ENCODE assay signal across 19 cellular contexts in genomic region chr3:119669906-119670570, GRCh38. TPM values are rescaled to one million over a fixed set of nuclear protein-coding genes. Genes with fewer than 3 reads are reported as not detected.
DNase-seq lines count a peak whose midpoint lies in the region; FAIRE-seq and TF ChIP-seq lines count a peak whose summit lies in the region.
"Had no signal": no experiment of that assay in that cellular context is flagged by ENCODE, and none has a peak within 500 bp of the region (broad histone marks: within the 10 kb centered on the region; RNA-seq: fewer than 3 reads in every experiment).

No MANE protein-coding gene starts in this region.

- intact Hi-C loops in PC-9 (cut with micrococcal nuclease; ENCODE audit: unreplicated experiment) = loop anchor here (10.0 kb wide), 1 partner anchor 145 kb away; no protein-coding TSS in a partner anchor

- CTCF ChIA-PET in PC-9 (lab: Charles Lee) = no interaction called here

- peak overlapping the region; percentile 15 for H3K27ac ChIP-seq in parathyroid adenoma
- H3K27ac ChIP-seq in PC-9 = no peak overlapping the region

- POLR2A ChIA-PET in PC-9 (lab: Charles Lee; ENCODE audit: unreplicated experiment) = no interaction called here

- no peak overlapping the region for H3K4me3 ChIP-seq in choroid plexus epithelial cell (ENCODE audit: low read depth, low read length)
- H3K4me3 ChIP-seq in parathyroid adenoma (ENCODE audit: low read depth, low read length) = no peak overlapping the region
- H3K4me3 ChIP-seq in PC-9 = no peak overlapping the region

- TF ChIP-seq POLR2A in H54 (IDR thresholded peaks at IDR 0.05; ENCODE audit: low read depth, low read length) = no peak

- H3K4me3 Mint-ChIP-seq in type B pancreatic cell = no peak overlapping the region
- H3K4me3 Mint-ChIP-seq: dendritic cell treated with granulocyte-macrophage colony-stimulating factor and Interleukin-4, amounts not matched to agents 40 ng/mL and 50 ng/mL, for 4 days; neural crest cell; T-helper 17 cell had no signal

- H3K9me3 ChIP-seq in parathyroid adenoma (ENCODE audit: control insufficient read depth, low read length) (no peaks in the 10 kb centered on the region), PC-9 (ENCODE audit: insufficient read depth, low read depth) (no peaks in the 10 kb centered on the region)

- TF ChIP-seq CTCF in choroid plexus epithelial cell (conservative IDR thresholded peaks at IDR 0.05; ENCODE audit: low read depth, low read length) (no peak), parathyroid adenoma (IDR thresholded peaks at IDR 0.05) (no peak), type B pancreatic cell (conservative IDR thresholded peaks at IDR 0.05) (no peak), PC-9 (conservative IDR thresholded peaks at IDR 0.05) (no peak)

- H3K79me2 ChIP-seq in parathyroid adenoma (no peaks in the 10 kb centered on the region), PC-9 (ENCODE audit: low read depth) (0 out of 2 replicates have a peak, but pooled peaks cover 5% of the 10 kb centered on the region)

- no peaks in the 10 kb centered on the region for H3F3A ChIP-seq in PC-9 (ENCODE audit: insufficient read depth, low read depth)

- DNase-seq in COLO829 (ENCODE audit: low spot score) (peak; percentile 52), H54 (ENCODE audit: insufficient read length, low spot score) (no peak), choroid plexus epithelial cell (ENCODE audit: low read depth) (peak; percentile 51), NCI-H82 treated with DMSO at 0.1 percent for 48 hours (lab: John Stamatoyannopoulos, UW; ENCODE audit: unreplicated experiment) (no peak), type B pancreatic cell (ENCODE audit: extremely low spot score, unreplicated experiment) (no peak), PC-9 (no peak)
- DNase-seq: activated CD4-positive, alpha-beta T cell treated with anti-CD3 and anti-CD28 coated beads for 48 hours; aorta; C1 segment of cervical spinal cord; DMS79 treated with DMSO at 0.1 percent for 48 hours; mammary epithelial cell; MV-4-11; NCI-H2081; NCI-H748 treated with DMSO at 0.1 percent for 48 hours; stimulated activated naive CD4-positive, alpha-beta T cell; T-helper 17 cell had no signal

- H3K36me3 ChIP-seq in parathyroid adenoma (ENCODE audit: control insufficient read depth, insufficient read depth, low read length) (no peaks in the 10 kb centered on the region), PC-9 (ENCODE audit: low read depth) (peaks cover 16% of the 10 kb centered on the region)

- peaks cover 4% of the 10 kb centered on the region for H3K4me1 Mint-ChIP-seq in type B pancreatic cell (ENCODE audit: unreplicated experiment)

- no TSS peak for BruUV-seq in PC-9 (replicated peaks; lab: Mats Ljungman, UMichigan)

- peaks cover 28% of the 10 kb centered on the region for H3K36me3 Mint-ChIP-seq in type B pancreatic cell

- no peaks in the 10 kb centered on the region for H3K27me3 ChIP-seq in parathyroid adenoma (ENCODE audit: control insufficient read depth, insufficient read depth, low read length)
- no peaks in the 10 kb centered on the region for H3K27me3 ChIP-seq in PC-9 (ENCODE audit: insufficient read depth, low read depth)

- FAIRE-seq in H54 (lab: Jason Lieb, UNC) = peak; percentile 53

- no peak overlapping the region for H3K27ac Mint-ChIP-seq in type B pancreatic cell
- H3K27ac Mint-ChIP-seq: dendritic cell treated with granulocyte-macrophage colony-stimulating factor and Interleukin-4, amounts not matched to agents 40 ng/mL and 50 ng/mL, for 4 days; T-helper 17 cell had no signal

- H3K9me3 Mint-ChIP-seq in type B pancreatic cell = no peaks in the 10 kb centered on the region
- H3K9me3 Mint-ChIP-seq: dendritic cell treated with granulocyte-macrophage colony-stimulating factor and Interleukin-4, amounts not matched to agents 40 ng/mL and 50 ng/mL, for 4 days; neural crest cell had no signal

- H3K27me3 Mint-ChIP-seq in type B pancreatic cell = no peaks in the 10 kb centered on the region
- H3K27me3 Mint-ChIP-seq: dendritic cell treated with granulocyte-macrophage colony-stimulating factor and Interleukin-4, amounts not matched to agents 40 ng/mL and 50 ng/mL, for 4 days; T-helper 17 cell had no signal

- peaks cover 20% of the 10 kb centered on the region for H3K4me1 ChIP-seq in parathyroid adenoma
- H3K4me1 ChIP-seq in PC-9 (replicated peaks; ENCODE audit: insufficient read depth) = no peaks in the 10 kb centered on the region

- no peaks in the 10 kb centered on the region for H3K9me2 ChIP-seq in PC-9 (ENCODE audit: insufficient read depth)

- H4K20me1 ChIP-seq in PC-9 (ENCODE audit: insufficient read depth) = 0 out of 2 replicates have a peak, but pooled peaks cover 3% of the 10 kb centered on the region

- H2AFZ ChIP-seq in parathyroid adenoma (no peak overlapping the region), PC-9 (no peak overlapping the region)

- H3K4me2 ChIP-seq in parathyroid adenoma (ENCODE audit: low read length) = no peak overlapping the region
- no peak overlapping the region for H3K4me2 ChIP-seq in PC-9

- H3K9ac ChIP-seq in parathyroid adenoma = no peak overlapping the region

RNA-seq across cellular contexts. Expression of gene COX17, which starts 7.2 kb away (rescaled TPM):
- total RNA-seq in type B pancreatic cell (ENCODE audit: low replicate concordance) = 28.3 and 32.0 TPM in 2 replicates
- total RNA-seq in PC-9 (2021) = 57.6 and 61.4 TPM in 2 replicates

RNA-seq across cellular contexts. Expression of gene POPDC2, which starts 9.6 kb away (rescaled TPM):
- total RNA-seq in type B pancreatic cell (ENCODE audit: low replicate concordance) (1.4 and 2.6 TPM in 2 replicates), PC-9 (2021) (3.0 and 3.5 TPM in 2 replicates)

RNA-seq across cellular contexts. Expression of gene CFAP91, which starts 32.8 kb away (rescaled TPM):
- total RNA-seq in type B pancreatic cell (ENCODE audit: low replicate concordance) (2.1 and 19.0 TPM in 2 replicates), PC-9 (2021) (0.48 and 1.2 TPM in 2 replicates)

Comparison
In these comparisons a context has a peak if more than half of its experiments do, and no peak if none do; other contexts are left out.
1. DNase-seq: peak in COLO829 (single experiment) and choroid plexus epithelial cell (single experiment); none in H54 (single experiment), NCI-H82 treated with DMSO at 0.1 percent for 48 hours (single experiment), type B pancreatic cell (single experiment) and PC-9 (0 of 2).